1 cellular context compared by ENCODE assay signal in genomic region chr15:80989518-80990478, GRCh38.
A peak's percentile ranks its signal among the peaks of the same experiment; 100 is the strongest.
TF ChIP-seq lines count a peak whose summit lies in the region.

TSS of gene MESD (minus strand) at chr15:80989819. CDS start at chr15:80989791, 28 bp downstream.

TF ChIP-seq in HepG2, 621 proteins besides CTCF, POLR2A, EP300 and RAD21 (continued from another document and continues in another):
- 0 out of 2 replicates have a peak, but pooled peaks have one; percentile 55 for TF ChIP-seq HINFP (CRISPR knock-in tag; IDR thresholded peaks at IDR 0.05; ENCODE audit: low read depth)
- TF ChIP-seq ZNF230 (CRISPR knock-in tag; IDR thresholded peaks at IDR 0.05): peak; percentile 90; the same call in 1 of the 2 replicates
- no peak for TF ChIP-seq NFKBIZ (CRISPR knock-in tag; IDR thresholded peaks at IDR 0.05)
- no peak for TF ChIP-seq EED (CRISPR knock-in tag; IDR thresholded peaks at IDR 0.05)
- TF ChIP-seq ATRX (CRISPR knock-in tag; IDR thresholded peaks at IDR 0.05; ENCODE audit: borderline replicate concordance): no peak
- TF ChIP-seq ZNF350 (CRISPR knock-in tag; IDR thresholded peaks at IDR 0.05; ENCODE audit: borderline replicate concordance, low read depth): 0 out of 2 replicates have a peak, but pooled peaks have one; percentile 59
- peak; percentile 61; the same call in 1 of the 2 replicates for TF ChIP-seq ZNF280D (CRISPR knock-in tag; IDR thresholded peaks at IDR 0.05)
- TF ChIP-seq NFRKB (IDR thresholded peaks at IDR 0.05): 0 out of 2 replicates have a peak, but pooled peaks have one; percentile 47
- no peak for TF ChIP-seq ZNF589 (CRISPR knock-in tag; conservative IDR thresholded peaks at IDR 0.05)
- TF ChIP-seq BCL3 (CRISPR knock-in tag; IDR thresholded peaks at IDR 0.05): peak; percentile 71; the same call in 1 of the 2 replicates
- TF ChIP-seq SMAD1 (CRISPR knock-in tag; IDR thresholded peaks at IDR 0.05; ENCODE audit: borderline replicate concordance, low read depth): no peak; the same call in 1 of the 2 replicates
- peak; percentile 60; the same call in 1 of the 2 replicates for TF ChIP-seq LBX2 (CRISPR knock-in tag; IDR thresholded peaks at IDR 0.05; ENCODE audit: borderline replicate concordance)
- TF ChIP-seq PRMT3 (CRISPR knock-in tag; IDR thresholded peaks at IDR 0.05; ENCODE audit: borderline replicate concordance, low read depth): no peak
- TF ChIP-seq ZNF317 (CRISPR knock-in tag; IDR thresholded peaks at IDR 0.05): peak; percentile 74
- TF ChIP-seq RNF219 (CRISPR knock-in tag; IDR thresholded peaks at IDR 0.05): no peak
- no peak for TF ChIP-seq ZNF383 (CRISPR knock-in tag; IDR thresholded peaks at IDR 0.05; ENCODE audit: borderline replicate concordance)
- TF ChIP-seq PBX2 (CRISPR knock-in tag; IDR thresholded peaks at IDR 0.05): no peak
- TF ChIP-seq SMC3 (IDR thresholded peaks at IDR 0.05; ENCODE audit: low read length): no peak
- TF ChIP-seq PHB2 (IDR thresholded peaks at IDR 0.05; ENCODE audit: partially characterized antibody): no peak
- TF ChIP-seq ZNF792 (CRISPR knock-in tag; IDR thresholded peaks at IDR 0.05): peak; percentile 74
- no peak for TF ChIP-seq ZBTB33 (CRISPR knock-in tag; IDR thresholded peaks at IDR 0.05)
- TF ChIP-seq ZNF577 (CRISPR knock-in tag; IDR thresholded peaks at IDR 0.05; ENCODE audit: borderline replicate concordance, low read depth): no peak
- TF ChIP-seq ZNF639 (CRISPR knock-in tag; conservative IDR thresholded peaks at IDR 0.05): no peak
- TF ChIP-seq TEAD3 (CRISPR knock-in tag; optimal IDR thresholded peaks at IDR 0.05; ENCODE audit: borderline replicate concordance): no peak
- TF ChIP-seq ZNF576 (CRISPR knock-in tag; IDR thresholded peaks at IDR 0.05): no peak
- peak; percentile 78 for TF ChIP-seq MXD1 (CRISPR knock-in tag; IDR thresholded peaks at IDR 0.05)
- TF ChIP-seq ZNF3 (CRISPR knock-in tag; IDR thresholded peaks at IDR 0.05): no peak
- no peak for TF ChIP-seq MAF1 (CRISPR knock-in tag; IDR thresholded peaks at IDR 0.05; ENCODE audit: borderline replicate concordance)
- no peak for TF ChIP-seq PCBP2 (optimal IDR thresholded peaks at IDR 0.05; ENCODE audit: low read depth, low read length, poor library complexity, severe bottlenecking)
- no peak for TF ChIP-seq ZNF761 (CRISPR knock-in tag; conservative IDR thresholded peaks at IDR 0.05)
- no peak; the same call in 1 of the 2 replicates for TF ChIP-seq ZBTB21 (CRISPR knock-in tag; IDR thresholded peaks at IDR 0.05)
- no peak for TF ChIP-seq ZNF224 (CRISPR knock-in tag; IDR thresholded peaks at IDR 0.05)
- TF ChIP-seq TOE1 (CRISPR knock-in tag; IDR thresholded peaks at IDR 0.05): no peak; the same call in 1 of the 2 replicates
- TF ChIP-seq AFF4 (CRISPR knock-in tag; IDR thresholded peaks at IDR 0.05): no peak
- TF ChIP-seq CENPBD1 (CRISPR knock-in tag; IDR thresholded peaks at IDR 0.05; ENCODE audit: borderline replicate concordance, low read depth): no peak
- TF ChIP-seq ZNF343 (CRISPR knock-in tag; IDR thresholded peaks at IDR 0.05): peak; percentile 77; the same call in 1 of the 2 replicates
- TF ChIP-seq TMF1 (CRISPR knock-in tag; IDR thresholded peaks at IDR 0.05; ENCODE audit: low read depth): no peak
